ENCODE assay signal across 8 cellular contexts in genomic region chr9:83817356-83818278, GRCh38.
DNase-seq lines count a peak whose midpoint lies in the region; ATAC-seq and TF ChIP-seq lines count a peak whose summit lies in the region.
"Not testable (repeated sequence)": the region's sequence is repeated elsewhere in the genome, so short reads cannot be mapped to it uniquely, and the experiment has no call there.

GKAP1 (minus strand) TSS chr9:83817769; CDS start chr9:83806517, 11,252 bp downstream.

- 0 out of 2 replicates have a peak, but pooled peaks have one; percentile 13 for TF ChIP-seq POLR2A in Raji (IDR thresholded peaks at IDR 0.05; ENCODE audit: insufficient read depth, low read depth, low read length)

- H3K4me3 Mint-ChIP-seq in nephron: peak within 1 kb of the TSS; percentile 85 to 92 (median 87)
- peak within 1 kb of the TSS; percentile 84 to 86 for H3K4me3 Mint-ChIP-seq in stimulated activated naive B cell treated with anti-CD40 and anti-IgM and Interleukin-4, amounts not matched to agents 10 μg/mL and 1 μg/mL and 100 μg/mL, for 72 hours

- H3K9me3 Mint-ChIP-seq in nephron; stimulated activated naive B cell treated with anti-CD40 and anti-IgM and Interleukin-4, amounts not matched to agents 10 μg/mL and 1 μg/mL and 100 μg/mL, for 72 hours: not testable (repeated sequence)

- not testable (repeated sequence) for H3K27me3 ChIP-seq in DOHH2 (ENCODE audit: control insufficient read depth, low read length)

- not testable (repeated sequence) for H3K36me3 Mint-ChIP-seq in nephron (ENCODE audit: low read depth); stimulated activated naive B cell treated with anti-CD40 and anti-IgM and Interleukin-4, amounts not matched to agents 10 μg/mL and 1 μg/mL and 100 μg/mL, for 72 hours

- H3K27ac Mint-ChIP-seq in nephron: peak within 1 kb of the TSS; percentile 29 to 75 (median 64)
- H3K27ac Mint-ChIP-seq in stimulated activated naive B cell treated with anti-CD40 and anti-IgM and Interleukin-4, amounts not matched to agents 10 μg/mL and 1 μg/mL and 100 μg/mL, for 72 hours: peak within 1 kb of the TSS; percentile 93

- H3K27ac ChIP-seq in DOHH2 (ENCODE audit: low read depth, low read length) (peak within 1 kb of the TSS; percentile 28; the same call in 1 of the 2 replicates), KOPT-K1 (ENCODE audit: low read depth, low read length, poor library complexity, severe bottlenecking) (peak within 1 kb of the TSS; percentile 45)

- not testable (repeated sequence) for H3K27me3 Mint-ChIP-seq in nephron (ENCODE audit: low read depth); stimulated activated naive B cell treated with anti-CD40 and anti-IgM and Interleukin-4, amounts not matched to agents 10 μg/mL and 1 μg/mL and 100 μg/mL, for 72 hours

- peak within 1 kb of the TSS; percentile 79 for H3K4me3 ChIP-seq in DOHH2 (ENCODE audit: low read length)

- peak within 1 kb of the TSS; percentile 65 for H3K4me2 ChIP-seq in DOHH2 (ENCODE audit: low read length)

- TF ChIP-seq CTCF in DOHH2 (IDR thresholded peaks at IDR 0.05; ENCODE audit: low read depth, low read length, poor library complexity, severe bottlenecking); nephron (IDR thresholded peaks at IDR 0.05; ENCODE audit: unreplicated experiment in 3 of 3): not testable (repeated sequence)

- not testable (repeated sequence) for H3K9me2 ChIP-seq in DOHH2 (replicated peaks; ENCODE audit: control insufficient read depth, low read length)

- not testable (repeated sequence) for H3K79me2 ChIP-seq in DOHH2 (ENCODE audit: control insufficient read depth, low read length)

- peak; percentile 76 for ATAC-seq in GM21737 (IDR thresholded peaks at IDR 0.05; ENCODE audit: unreplicated experiment)
- peak; percentile 82 to 87 for ATAC-seq in stimulated activated naive B cell treated with anti-CD40 and anti-IgM and Interleukin-4, amounts not matched to agents 10 μg/mL and 1 μg/mL and 100 μg/mL, for 72 hours (replicated peaks)

- not testable (repeated sequence) for H4K20me1 ChIP-seq in DOHH2 (ENCODE audit: control insufficient read depth, insufficient read depth, low read depth, low read length)

- not testable (repeated sequence) for H3F3A ChIP-seq in DOHH2 (ENCODE audit: control insufficient read depth, insufficient read depth)

- peak; percentile 81 for DNase-seq in activated effector memory CD4-positive, alpha-beta T cell treated with Interleukin-2 at 50 U/mL for 16 hours
- peak; percentile 10 for DNase-seq in fibroblast of the conjunctiva (ENCODE audit: low read depth)
- peak; percentile 70 for DNase-seq in stimulated activated naive B cell treated with anti-CD40 and anti-IgM and Interleukin-4, amounts not matched to agents 10 μg/mL and 1 μg/mL and 100 μg/mL, for 72 hours

- H3K4me1 Mint-ChIP-seq in nephron: not testable (repeated sequence)
- H3K4me1 Mint-ChIP-seq in stimulated activated naive B cell treated with anti-CD40 and anti-IgM and Interleukin-4, amounts not matched to agents 10 μg/mL and 1 μg/mL and 100 μg/mL, for 72 hours: peaks cover 6 to 14% of the 10 kb centered on the region in 2 donors

- not testable (repeated sequence) for H3K4me1 ChIP-seq in DOHH2 (ENCODE audit: control insufficient read depth, low read length)

- not testable (repeated sequence) for H3K9me3 ChIP-seq in DOHH2 (ENCODE audit: control insufficient read depth, insufficient read depth, low read length); KOPT-K1 (ENCODE audit: insufficient read depth, low read length, poor library complexity, severe bottlenecking)

- H3K36me3 ChIP-seq in DOHH2 (ENCODE audit: control insufficient read depth, low read length); KOPT-K1 (ENCODE audit: insufficient read depth, low read length): not testable (repeated sequence)

Comparison
In these comparisons a context has a peak if more than half of its experiments do, and no peak if none do; other contexts are left out.
1. Peak in every context shown above with its lines: DNase-seq, ATAC-seq, H3K4me3 ChIP-seq and H3K27ac ChIP-seq.
2. DNase-seq: peak in every context shown above with its lines; median percentile 81 in activated effector memory CD4-positive, alpha-beta T cell treated with Interleukin-2 at 50 U/mL for 16 hours; 70 in stimulated activated naive B cell treated with anti-CD40 and anti-IgM and Interleukin-4, amounts not matched to agents 10 μg/mL and 1 μg/mL and 100 μg/mL, for 72 hours; 10 in fibroblast of the conjunctiva.